ENCODE assay signal across 23 cellular contexts in genomic region chr3:57809609-57809968, GRCh38.
"Had no signal": no experiment of that assay in that cellular context is flagged by ENCODE, and none has a peak within 500 bp of the region (broad histone marks: within the 10 kb centered on the region; RNA-seq: fewer than 3 reads in every experiment).

No MANE protein-coding gene starts in this region.

- H3K9me3 Mint-ChIP-seq: activated naive CD4-positive, alpha-beta T cell treated with anti-CD3 and anti-CD28 coated beads, Interleukin-2, amount 50 U/mL, for 24 hours; natural killer cell; T-helper 2 cell treated with Interferon-gamma antibody and Interleukin-4, amounts not matched to agents 5 μg/mL and 100 μg/mL, for 36 hours had no signal

- H3K4me1 ChIP-seq: lower lobe of right lung, parathyroid adenoma, upper lobe of right lung had no signal

- H3K9me3 ChIP-seq: testis, upper lobe of right lung had no signal

- ATAC-seq: activated CD8-positive, alpha-beta memory T cell treated with anti-CD3 and anti-CD28 coated beads, Interleukin-2, amount 10 ng/mL, durations not matched to agents 7 days and 5 days; activated CD8-positive, alpha-beta T cell treated with anti-CD3 and anti-CD28 coated beads for 36 hours; foreskin keratinocyte; natural killer cell; upper lobe of right lung had no signal

- H3K36me3 ChIP-seq: brain microvascular endothelial cell, lower lobe of right lung, upper lobe of right lung had no signal

- H3K36me3 Mint-ChIP-seq: natural killer cell had no signal

- H3K9ac ChIP-seq: parathyroid adenoma had no signal

- H3K4me3 ChIP-seq: lower lobe of right lung, SK-N-MC, testis, upper lobe of right lung had no signal

- DNase-seq: activated CD4-positive, alpha-beta T cell treated with anti-CD3 and anti-CD28 coated beads, Interleukin-2, amount 10 ng/mL, durations not matched to agents 7 days and 5 days; activated CD4-positive, CD25-positive, alpha-beta regulatory T cell treated with anti-CD3 and anti-CD28 coated beads, Interleukin-2, amount 50 U/mL, for 72 hours; activated CD8-positive, alpha-beta memory T cell treated with anti-CD3 and anti-CD28 coated beads, Interleukin-2, amount 10 ng/mL, durations not matched to agents 7 days and 5 days; activated CD8-positive, alpha-beta T cell treated with anti-CD3 and anti-CD28 coated beads for 36 hours; activated gamma-delta T cell; aorta; brain microvascular endothelial cell; central memory CD4-positive, alpha-beta T cell; effector memory CD4-positive, alpha-beta T cell; foreskin keratinocyte; hippocampal formation; lower lobe of right lung; natural killer cell; stimulated activated CD4-positive, alpha-beta T cell treated with anti-CD3 and anti-CD28 coated beads, Interleukin-2, amount 100 ng/mL, for 48 hours; stimulated activated naive CD4-positive, alpha-beta T cell; testis; upper lobe of right lung had no signal

- H3K4me3 Mint-ChIP-seq: activated CD4-positive, alpha-beta T cell treated with anti-CD3 and anti-CD28 coated beads, Interleukin-2, amount 10 ng/mL, durations not matched to agents 7 days and 5 days; activated CD8-positive, alpha-beta memory T cell treated with anti-CD3 and anti-CD28 coated beads, Interleukin-2, amount 10 ng/mL, durations not matched to agents 7 days and 5 days; activated CD8-positive, alpha-beta T cell treated with anti-CD3 and anti-CD28 coated beads for 36 hours; activated naive CD4-positive, alpha-beta T cell treated with anti-CD3 and anti-CD28 coated beads, Interleukin-2, amount 50 U/mL, for 24 hours; activated T-helper 1 cell treated with anti-CD3 and anti-CD28 coated beads, Interleukin-12 subunit alpha, Interleukin-12 subunit beta, Interleukin-2, Interleukin-4 antibody, amounts not matched to agents 30 ng/mL and 10 ng/mL and 1 ng/mL, durations not matched to agents 14 hours and 24 hours and 36 hours; natural killer cell; T-helper 2 cell treated with Interferon-gamma antibody and Interleukin-4, amounts not matched to agents 5 μg/mL and 100 μg/mL, for 36 hours had no signal

- H3K27me3 Mint-ChIP-seq: activated CD4-positive, alpha-beta T cell treated with anti-CD3 and anti-CD28 coated beads, Interleukin-2, amount 10 ng/mL, durations not matched to agents 7 days and 5 days; activated CD8-positive, alpha-beta memory T cell treated with anti-CD3 and anti-CD28 coated beads, Interleukin-2, amount 10 ng/mL, durations not matched to agents 7 days and 5 days; activated CD8-positive, alpha-beta T cell treated with anti-CD3 and anti-CD28 coated beads for 36 hours; activated naive CD4-positive, alpha-beta T cell treated with anti-CD3 and anti-CD28 coated beads, Interleukin-2, amount 50 U/mL, for 24 hours had no signal

- H3K27ac ChIP-seq: brain microvascular endothelial cell, foreskin keratinocyte, lower lobe of right lung, parathyroid adenoma, SK-N-MC, testis, upper lobe of right lung, VCaP had no signal

- H3K27ac Mint-ChIP-seq: activated CD4-positive, alpha-beta T cell treated with anti-CD3 and anti-CD28 coated beads, Interleukin-2, amount 10 ng/mL, durations not matched to agents 7 days and 5 days; activated CD8-positive, alpha-beta memory T cell treated with anti-CD3 and anti-CD28 coated beads, Interleukin-2, amount 10 ng/mL, durations not matched to agents 7 days and 5 days; activated CD8-positive, alpha-beta T cell treated with anti-CD3 and anti-CD28 coated beads for 36 hours; activated naive CD4-positive, alpha-beta T cell treated with anti-CD3 and anti-CD28 coated beads, Interleukin-2, amount 50 U/mL, for 24 hours; activated T-helper 1 cell treated with anti-CD3 and anti-CD28 coated beads, Interleukin-12 subunit alpha, Interleukin-12 subunit beta, Interleukin-2, Interleukin-4 antibody, amounts not matched to agents 30 ng/mL and 10 ng/mL and 1 ng/mL, durations not matched to agents 14 hours and 24 hours and 36 hours; natural killer cell; T-helper 2 cell treated with Interferon-gamma antibody and Interleukin-4, amounts not matched to agents 5 μg/mL and 100 μg/mL, for 36 hours had no signal

- H3K27me3 ChIP-seq: brain microvascular endothelial cell, foreskin keratinocyte, testis, upper lobe of right lung had no signal
